Comparison of ENCODE assay signal across 8 cellular contexts in genomic region chr9:137240841-137241489, GRCh38. TPM values are rescaled to one million over a fixed set of nuclear protein-coding genes. Genes with fewer than 3 reads are reported as not detected.
DNase-seq lines count a peak whose midpoint lies in the region; FAIRE-seq and TF ChIP-seq lines count a peak whose summit lies in the region.

Gene TUBB4B (plus strand): TSS chr9:137241287. CDS start chr9:137241361, 74 bp downstream.

- peak within 1 kb of the TSS; percentile 100 for H3K23ac ChIP-seq in neuronal stem cell (ENCODE audit: low read depth, low read length, poor library complexity)

- TF ChIP-seq CTCF in HFF-Myc (IDR thresholded peaks at IDR 0.05; ENCODE audit: low read depth, low read length, missing control alignments) (no peak), subcutaneous adipose tissue (IDR thresholded peaks at IDR 0.05; ENCODE audit: low read depth) (no peak)

- H3K4me3 Mint-ChIP-seq in activated naive CD4-positive, alpha-beta T cell treated with anti-CD3 and anti-CD28 coated beads for 36 hours: peak within 1 kb of the TSS; percentile 88

- CTCF ChIA-PET in activated naive CD4-positive, alpha-beta T cell treated with anti-CD3 and anti-CD28 coated beads for 36 hours (lab: Charles Lee): interaction anchor here (1.1 kb wide), 1 partner anchor 111 kb away, joined by 3 read pairs; no protein-coding TSS in a partner anchor

- WGBS in neuronal stem cell (ENCODE audit: extremely low coverage in 2 of 2, insufficient read length in 2 of 2, insufficient replicate concordance in 1 of 2), 2 donors: no CpG with 5 or more reads among the region's 67 CpGs

- H3K9me3 ChIP-seq in neuronal stem cell (replicated peaks in 1 of 2; ENCODE audit: control insufficient read depth in 2 of 2, insufficient read depth in 1 of 2, low read depth in 1 of 2, low read length in 2 of 2): no peaks in the 10 kb centered on the region

- H4K91ac ChIP-seq in neuronal stem cell (ENCODE audit: low read depth, low read length, poor library complexity): no peak within 1 kb of the TSS

- peak within 1 kb of the TSS; percentile 98 for H2AK5ac ChIP-seq in neuronal stem cell (ENCODE audit: low read depth, low read length)

- no peak within 1 kb of the TSS for H4K8ac ChIP-seq in neuronal stem cell (ENCODE audit: low read depth, low read length)

- H3K36me3 ChIP-seq in neuronal stem cell (replicated peaks in 1 of 2; ENCODE audit: control insufficient read depth in 2 of 2, insufficient read depth in 2 of 2, low read length in 2 of 2): peaks cover 19 to 32% of the 10 kb centered on the region in 2 donors

- H3K4me3 ChIP-seq in HFF-Myc (replicated peaks; ENCODE audit: low read depth, low read length) (peak within 1 kb of the TSS; percentile 95), neuronal stem cell (ENCODE audit: low read length in 2 of 2) (peak within 1 kb of the TSS; percentile 90 to 96)

- FAIRE-seq in frontal cortex (lab: Jason Lieb, UNC): peak; percentile 99

- H2BK15ac ChIP-seq in neuronal stem cell (ENCODE audit: low read length): peak within 1 kb of the TSS; percentile 96

- H3K36me3 Mint-ChIP-seq in activated naive CD4-positive, alpha-beta T cell treated with anti-CD3 and anti-CD28 coated beads for 36 hours (ENCODE audit: low read depth): peaks cover 22% of the 10 kb centered on the region

- peak within 1 kb of the TSS; percentile 94 for H3K27ac Mint-ChIP-seq in activated naive CD4-positive, alpha-beta T cell treated with anti-CD3 and anti-CD28 coated beads for 36 hours

- peak within 1 kb of the TSS; percentile 84 for H2BK5ac ChIP-seq in neuronal stem cell (ENCODE audit: low read length)

- peaks cover 34% of the 10 kb centered on the region for H3K4me1 Mint-ChIP-seq in activated naive CD4-positive, alpha-beta T cell treated with anti-CD3 and anti-CD28 coated beads for 36 hours (ENCODE audit: low read depth)

- peak within 1 kb of the TSS; percentile 100 for H3K27ac ChIP-seq in neuronal stem cell (replicated peaks; ENCODE audit: low read length)

- peaks cover 0 to 2% (median 0%) of the 10 kb centered on the region in 3 experiments for H3K27me3 ChIP-seq in neuronal stem cell (ENCODE audit: control insufficient read depth in 3 of 3, insufficient read depth in 3 of 3, low read depth in 1 of 3, low read length in 3 of 3)

- no peaks in the 10 kb centered on the region for H3K27me3 Mint-ChIP-seq in activated naive CD4-positive, alpha-beta T cell treated with anti-CD3 and anti-CD28 coated beads for 36 hours (ENCODE audit: low read depth)

- no peak within 1 kb of the TSS for H2BK120ac ChIP-seq in neuronal stem cell (ENCODE audit: low read depth, low read length)

- H3K4me2 ChIP-seq in neuronal stem cell (ENCODE audit: insufficient read depth, low read length, poor library complexity, severe bottlenecking): peak within 1 kb of the TSS; percentile 84

- H3K4me1 ChIP-seq in neuronal stem cell (ENCODE audit: control insufficient read depth in 2 of 2, insufficient read depth in 1 of 2, low read depth in 1 of 2, low read length in 2 of 2): peaks cover 26 to 29% of the 10 kb centered on the region in 2 donors

- intact Hi-C loops in activated naive CD4-positive, alpha-beta T cell treated with anti-CD3 and anti-CD28 coated beads for 36 hours (cut with micrococcal nuclease): loop anchor here (1.0 to 10.0 kb wide), 8 partner anchors 14 to 829 kb away; partner anchors contain the start of genes ANAPC2, ENTR1, NELFB and PMPCA

- H3K9ac ChIP-seq in neuronal stem cell (ENCODE audit: low read depth, low read length, poor library complexity): peak within 1 kb of the TSS; percentile 100

- H3K18ac ChIP-seq in neuronal stem cell (ENCODE audit: low read length): peak within 1 kb of the TSS; percentile 97

- no peaks in the 10 kb centered on the region for H3K9me3 Mint-ChIP-seq in activated naive CD4-positive, alpha-beta T cell treated with anti-CD3 and anti-CD28 coated beads for 36 hours

- peak within 1 kb of the TSS; percentile 76 for H3K4ac ChIP-seq in neuronal stem cell (ENCODE audit: low read length)

- peak within 1 kb of the TSS; percentile 73 for H2BK12ac ChIP-seq in neuronal stem cell (ENCODE audit: low read length)

- peak within 1 kb of the TSS; percentile 77 for H3K14ac ChIP-seq in neuronal stem cell (ENCODE audit: low read length)

- peaks cover 27% of the 10 kb centered on the region for H3K79me1 ChIP-seq in neuronal stem cell (ENCODE audit: low read depth, low read length)

- DNase-seq in GM03348 (ENCODE audit: low spot score) (peak; percentile 99), HFF-Myc (ENCODE audit: extremely low read depth, low read depth) (peak; percentile 100), NAMALWA (ENCODE audit: low spot score) (peak; percentile 100), SK-N-DZ (ENCODE audit: low spot score) (peak; percentile 100), frontal cortex (ENCODE audit: low spot score in 2 of 2) (peak; percentile 100), neuronal stem cell (ENCODE audit: low spot score) (peak; percentile 100)
- peak; percentile 99 for DNase-seq in activated naive CD4-positive, alpha-beta T cell treated with anti-CD3 and anti-CD28 coated beads for 36 hours

- H2AFZ ChIP-seq in neuronal stem cell (ENCODE audit: low read length): peak within 1 kb of the TSS; percentile 89

RNA-seq across cellular contexts. Expression of gene TUBB4B, which starts in this region (rescaled TPM):
- polyA plus RNA-seq in SK-N-DZ (2014; cell fraction: cytosol; rRNA removed): 521 and 591 TPM in 2 replicates
- 321 and 345 TPM in 2 replicates for polyA plus RNA-seq in SK-N-DZ (2014; cell fraction: nucleus; rRNA removed)
- 100 to 1,000 TPM; 193 to 196 TPM for total RNA-seq in activated naive CD4-positive, alpha-beta T cell treated with anti-CD3 and anti-CD28 coated beads for 36 hours
- total RNA-seq in frontal cortex: 92.5 TPM
- polyA plus RNA-seq in neuronal stem cell (2013, experiment 1 of 2): 358 TPM
- polyA plus RNA-seq in neuronal stem cell (2013, experiment 2 of 2): 354 TPM
- 100 to 1,000 TPM in 2 of 4 donors, 10 to 100 TPM in 2; 92.0 to 213 (median 150) TPM for total RNA-seq in subcutaneous adipose tissue

Comparison
In these comparisons a context has a peak if more than half of its experiments do, and no peak if none do; other contexts are left out.
1. Peak in every context shown above with its lines: DNase-seq, H3K4me3 ChIP-seq and H3K27ac ChIP-seq.